Comparison of ENCODE assay signal across 18 cellular contexts in the genomic region with DNA sequence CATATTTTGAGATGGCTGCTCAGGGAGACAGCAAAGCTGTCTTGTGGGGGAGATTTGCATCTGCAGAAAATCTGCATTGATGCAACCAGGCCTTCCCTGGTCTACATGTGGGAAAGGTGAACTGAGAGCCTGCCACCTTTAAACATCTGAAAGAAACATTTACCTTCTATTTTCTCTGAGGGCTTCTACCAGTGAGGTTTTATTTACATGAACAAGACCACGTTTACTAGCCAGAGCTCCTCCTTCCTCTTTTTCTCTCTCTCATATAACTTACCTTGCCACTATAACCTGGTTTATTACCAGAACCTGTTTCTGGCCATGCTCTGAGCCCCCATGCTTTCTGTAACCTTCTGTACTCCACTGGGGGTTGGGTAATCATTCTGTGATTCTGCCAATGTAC. TPM values are rescaled to one million over a fixed set of nuclear protein-coding genes. Genes with fewer than 3 reads are reported as not detected.
DNase-seq lines count a peak whose midpoint lies in the region; ATAC-seq lines count a peak whose summit lies in the region.
"Had no signal": no experiment of that assay in that cellular context is flagged by ENCODE, and none has a peak within 500 bp of the region (broad histone marks: within the 10 kb centered on the region; RNA-seq: fewer than 3 reads in every experiment).

No MANE protein-coding gene starts in this region.

- no peak overlapping the region for H2BK120ac ChIP-seq in mesenchymal stem cell (ENCODE audit: low read depth, low read length)

- no peak overlapping the region for H3K18ac ChIP-seq in mesenchymal stem cell (ENCODE audit: low read depth in 1 of 2, low read length in 2 of 2)

- DNase-seq in NOMO-1 treated with dmso at 0.1 percent for 144 hours (lab: John Stamatoyannopoulos, UW; ENCODE audit: unreplicated experiment) = peak; percentile 32
- no peak for DNase-seq in mesenchymal stem cell
- no peak for DNase-seq in COLO668 (lab: John Stamatoyannopoulos, UW; ENCODE audit: unreplicated experiment)
- no peak for DNase-seq in midbrain (lab: John Stamatoyannopoulos, UW)
- no peak for DNase-seq in aorta
- DNase-seq in H7 = no peak
- DNase-seq: activated naive CD4-positive, alpha-beta T cell; DMS153; heart left ventricle; NCI-H2081 treated with DMSO at 0.1 percent for 48 hours; NCI-H774; stimulated activated CD4-positive, alpha-beta T cell treated with anti-CD3 and anti-CD28 coated beads, Interleukin-2, amount 100 ng/mL, for 24 hours; testis had no signal

- no peak overlapping the region for H2BK12ac ChIP-seq in mesenchymal stem cell (ENCODE audit: low read length in 2 of 2)

- H3K27ac ChIP-seq in mesenchymal stem cell (ENCODE audit: low read length, poor library complexity, severe bottlenecking) (no peak overlapping the region), aorta (ENCODE audit: low read depth in 1 of 2, low read length in 2 of 2) (no peak overlapping the region)
- H3K27ac ChIP-seq: testis had no signal

- intact Hi-C loops in aorta (cut with DNase I) = no loop called here

- no peak overlapping the region for H3K4me2 ChIP-seq in mesenchymal stem cell (ENCODE audit: low read length, poor library complexity, severe bottlenecking)

- H2AFZ ChIP-seq in mesenchymal stem cell (ENCODE audit: low read depth, low read length) = no peak overlapping the region

- no peak overlapping the region for H4K8ac ChIP-seq in mesenchymal stem cell (ENCODE audit: low read length)

- H3K27me3 ChIP-seq in mesenchymal stem cell (ENCODE audit: control insufficient read depth in 1 of 2, insufficient read depth in 1 of 2, low read length in 2 of 2) (no peaks in the 10 kb centered on the region), aorta (ENCODE audit: control insufficient read depth in 1 of 2, insufficient read depth in 2 of 2, low read length in 1 of 2) (no peaks in the 10 kb centered on the region), H7 (ENCODE audit: control insufficient read depth, insufficient read depth, low read length) (no peaks in the 10 kb centered on the region)
- H3K27me3 ChIP-seq: testis had no signal

- H3K14ac ChIP-seq in mesenchymal stem cell (ENCODE audit: low read length in 2 of 2) = no peak overlapping the region

- H2BK15ac ChIP-seq in mesenchymal stem cell (ENCODE audit: low read depth, poor library complexity, severe bottlenecking) = no peak overlapping the region

- H2AK5ac ChIP-seq in mesenchymal stem cell (ENCODE audit: low read length, severe bottlenecking) = no peak overlapping the region

- H2BK5ac ChIP-seq in mesenchymal stem cell (ENCODE audit: low read depth, low read length, poor library complexity, severe bottlenecking) = no peak overlapping the region

- ATAC-seq in GM19351 (IDR thresholded peaks at IDR 0.05; ENCODE audit: unreplicated experiment) = peak; percentile 78
- ATAC-seq in HG02973 (IDR thresholded peaks at IDR 0.05; ENCODE audit: unreplicated experiment) = peak; percentile 59
- ATAC-seq in aorta (ENCODE audit: low FRiP score) = no peak
- ATAC-seq: activated CD4-positive, CD25-positive, alpha-beta regulatory T cell treated with anti-CD3 and anti-CD28 coated beads, Interleukin-2, amount 50 U/mL, for 24 hours; esophagus mucosa had no signal

- no peaks in the 10 kb centered on the region for H3K79me1 ChIP-seq in mesenchymal stem cell (replicated peaks; ENCODE audit: low read length, poor library complexity, severe bottlenecking)

- peak overlapping the region; percentile 20 for H3K9ac ChIP-seq in mesenchymal stem cell (ENCODE audit: low read length)

- no peaks in the 10 kb centered on the region for H3K36me3 ChIP-seq in mesenchymal stem cell (ENCODE audit: control insufficient read depth in 1 of 2, insufficient read depth in 2 of 2, low read depth in 1 of 2, low read length in 2 of 2)
- no peaks in the 10 kb centered on the region for H3K36me3 ChIP-seq in aorta (ENCODE audit: control insufficient read depth in 1 of 2, insufficient read depth in 2 of 2, low read length in 1 of 2)
- H3K36me3 ChIP-seq in H7 (replicated peaks; ENCODE audit: control insufficient read depth, insufficient read depth, low read length) = no peaks in the 10 kb centered on the region
- H3K36me3 ChIP-seq: heart left ventricle had no signal

- no peak overlapping the region for H4K91ac ChIP-seq in mesenchymal stem cell (ENCODE audit: low read length)

- no peak overlapping the region for H3K4me3 ChIP-seq in mesenchymal stem cell (ENCODE audit: insufficient read depth in 1 of 2, low read depth in 1 of 2, low read length in 2 of 2)
- no peak overlapping the region for H3K4me3 ChIP-seq in aorta (ENCODE audit: low read length in 2 of 2)
- H3K4me3 ChIP-seq in H7 (ENCODE audit: insufficient read depth, low read depth, low read length) = no peak overlapping the region
- H3K4me3 ChIP-seq: heart left ventricle, testis had no signal

- 71% methylated on average over 1 of the region's 1 CpG for WGBS in mesenchymal stem cell
- WGBS in aorta, 2 donors = 55 to 56% methylated on average over 1 of the region's 1 CpG

- H3K4me1 ChIP-seq in mesenchymal stem cell (ENCODE audit: control insufficient read depth, insufficient read depth, low read depth, low read length) (no peaks in the 10 kb centered on the region), aorta (ENCODE audit: control insufficient read depth in 1 of 2, insufficient read depth in 2 of 2, low read length in 2 of 2) (no peaks in the 10 kb centered on the region)
- H3K4me1 ChIP-seq: testis had no signal

- H3K23ac ChIP-seq in mesenchymal stem cell (ENCODE audit: low read length in 2 of 2) = no peak overlapping the region

- H3K4ac ChIP-seq in mesenchymal stem cell (ENCODE audit: low read depth in 1 of 2, low read length in 2 of 2) = no peak overlapping the region

- no peaks in the 10 kb centered on the region for H3K9me3 ChIP-seq in mesenchymal stem cell (ENCODE audit: control insufficient read depth, low read length)
- no peaks in the 10 kb centered on the region for H3K9me3 ChIP-seq in aorta (ENCODE audit: control insufficient read depth, low read length)
- H3K9me3 ChIP-seq: heart left ventricle, testis had no signal

RNA-seq across cellular contexts. Expression of a gene that starts 14.4 kb away (rescaled TPM):
- polyA plus RNA-seq in mesenchymal stem cell (2013, experiment 1 of 2) = 0.12 TPM
- 0.14 TPM for polyA plus RNA-seq in mesenchymal stem cell (2013, experiment 2 of 2)
- 10 to 100 TPM in 1 of 2 donors, 1 to 10 TPM in 1; 4.2 to 12.8 TPM for total RNA-seq in aorta
- 1 to 10 TPM; 1.3 to 3.5 TPM for polyA plus RNA-seq in aorta
- 3.2 and 5.6 TPM in 2 replicates for total RNA-seq in H7 (2014; rRNA removed; shearing (Covaris generic))
- total RNA-seq: RPMI7951 had no signal
